17 cellular contexts compared by ENCODE assay signal in genomic region chr3:190552021-190552420, GRCh38. TPM values are rescaled to one million over a fixed set of nuclear protein-coding genes. Genes with fewer than 3 reads are reported as not detected.
DNase-seq lines count a peak whose midpoint lies in the region; ATAC-seq and TF ChIP-seq lines count a peak whose summit lies in the region.
"Had no signal": no experiment of that assay in that cellular context is flagged by ENCODE, and none has a peak within 500 bp of the region (broad histone marks: within the 10 kb centered on the region; RNA-seq: fewer than 3 reads in every experiment).

No MANE protein-coding gene starts in this region.

- H3K4me1 ChIP-seq in GM23338 (ENCODE audit: insufficient read depth) (peaks cover 23% of the 10 kb centered on the region), HUES6 (ENCODE audit: control insufficient read depth, insufficient read depth, low read length) (peaks cover 19% of the 10 kb centered on the region), endodermal cell (ENCODE audit: control insufficient read depth, insufficient read depth, low read length) (no peaks in the 10 kb centered on the region)
- H3K4me1 ChIP-seq: BE2C had no signal

- H3K9me3 Mint-ChIP-seq in GM23338 (peaks cover 20% of the 10 kb centered on the region), endodermal cell (peaks cover 2% of the 10 kb centered on the region), progenitor cell of endocrine pancreas (ENCODE audit: low read depth) (no peaks in the 10 kb centered on the region)

- H3K4me2 ChIP-seq in GM23338, result no peak overlapping the region

- H3K4me3 ChIP-seq in GM23338 (no peak overlapping the region), HUES6 (ENCODE audit: low read depth, low read length) (no peak overlapping the region), endodermal cell (ENCODE audit: low read length) (no peak overlapping the region)
- H3K4me3 ChIP-seq: HAP-1 had no signal

- H3F3A ChIP-seq in GM23338 (replicated peaks; ENCODE audit: low read depth), result no peaks in the 10 kb centered on the region

- no peaks in the 10 kb centered on the region for H3K27me3 ChIP-seq in GM23338 (ENCODE audit: insufficient read depth)
- no peaks in the 10 kb centered on the region for H3K27me3 ChIP-seq in HUES6 (ENCODE audit: control insufficient read depth, insufficient read depth, low read length)
- H3K27me3 ChIP-seq in endodermal cell (ENCODE audit: control insufficient read depth, insufficient read depth, low read length, poor library complexity, severe bottlenecking), result no peaks in the 10 kb centered on the region
- H3K27me3 ChIP-seq: BE2C had no signal

- H3K79me2 ChIP-seq in GM23338 (replicated peaks; ENCODE audit: insufficient read depth), result no peaks in the 10 kb centered on the region

- H3K27ac Mint-ChIP-seq in GM23338, result peak overlapping the region; percentile 98
- peak overlapping the region; percentile 98 for H3K27ac Mint-ChIP-seq in endodermal cell
- no peak overlapping the region for H3K27ac Mint-ChIP-seq in progenitor cell of endocrine pancreas
- H3K27ac Mint-ChIP-seq: CD4-positive, CD25-positive, alpha-beta regulatory T cell; CD8-positive, alpha-beta memory T cell had no signal

- no peak for TF ChIP-seq CTCF in GM23338 (conservative IDR thresholded peaks at IDR 0.05; ENCODE audit: low read depth in 2 of 2)
- TF ChIP-seq CTCF in endodermal cell (conservative IDR thresholded peaks at IDR 0.05), result no peak
- no peak for TF ChIP-seq CTCF in progenitor cell of endocrine pancreas (IDR thresholded peaks at IDR 0.05; ENCODE audit: unreplicated experiment)

- H3K4me3 Mint-ChIP-seq in GM23338, result peak overlapping the region; percentile 75; the same call in 2 of the 3 replicates
- H3K4me3 Mint-ChIP-seq in endodermal cell, result peak overlapping the region; percentile 72
- peak overlapping the region; percentile 42 for H3K4me3 Mint-ChIP-seq in progenitor cell of endocrine pancreas (ENCODE audit: low read depth)
- H3K4me3 Mint-ChIP-seq: CD4-positive, CD25-positive, alpha-beta regulatory T cell; CD8-positive, alpha-beta memory T cell had no signal

- H3K9ac ChIP-seq in HUES6 (ENCODE audit: low read length) (no peak overlapping the region), endodermal cell (ENCODE audit: extremely low read depth, low read length, poor library complexity, severe bottlenecking) (no peak overlapping the region)

- ATAC-seq in GM23338 (no peak), HG02623 (IDR thresholded peaks at IDR 0.05; ENCODE audit: unreplicated experiment) (no peak), GM19351 (IDR thresholded peaks at IDR 0.05; ENCODE audit: unreplicated experiment) (no peak)

- H2AFZ ChIP-seq in GM23338, result no peak overlapping the region

- no peaks in the 10 kb centered on the region for H3K9me2 ChIP-seq in GM23338 (ENCODE audit: insufficient read depth)

- H3K36me3 ChIP-seq in GM23338 (ENCODE audit: insufficient read depth) (peaks cover 7% of the 10 kb centered on the region; the same call in 1 of the 2 replicates), HUES6 (ENCODE audit: control insufficient read depth, insufficient read depth, low read length) (no peaks in the 10 kb centered on the region), endodermal cell (ENCODE audit: control insufficient read depth, insufficient read depth, low read length) (no peaks in the 10 kb centered on the region)
- H3K36me3 ChIP-seq: BE2C, HAP-1 had no signal

- DNase-seq in GM23338 (ENCODE audit: low spot score) (no peak), endodermal cell (no peak), progenitor cell of endocrine pancreas (ENCODE audit: low spot score, unreplicated experiment) (no peak), MV-4-11 (lab: John Stamatoyannopoulos, UW) (no peak)
- DNase-seq: ACHN; BE2C; C1 segment of cervical spinal cord; CD4-positive, CD25-positive, alpha-beta regulatory T cell; CD8-positive, alpha-beta memory T cell; COR-L47; DMS 273 treated with DMSO at 0.1 percent for 48 hours; Karpas-422; KBM-7 had no signal

- no peaks in the 10 kb centered on the region for H4K20me1 ChIP-seq in GM23338 (replicated peaks; ENCODE audit: insufficient read depth)

- H3K36me3 Mint-ChIP-seq in GM23338 (ENCODE audit: low read depth) (peaks cover 35% of the 10 kb centered on the region), endodermal cell (ENCODE audit: low read depth) (no peaks in the 10 kb centered on the region), progenitor cell of endocrine pancreas (ENCODE audit: insufficient read depth) (peaks cover 3% of the 10 kb centered on the region)

- peaks cover 36% of the 10 kb centered on the region for H3K4me1 Mint-ChIP-seq in GM23338
- peaks cover 16% of the 10 kb centered on the region for H3K4me1 Mint-ChIP-seq in endodermal cell
- H3K4me1 Mint-ChIP-seq in progenitor cell of endocrine pancreas (ENCODE audit: low read depth), result peaks cover 17% of the 10 kb centered on the region

- H3K27ac ChIP-seq in GM23338 (ENCODE audit: low read depth) (no peak overlapping the region; the same call in 1 of the 2 replicates), HUES6 (ENCODE audit: low read depth, low read length) (peak overlapping the region; percentile 93; the same call in 1 of the 2 replicates), endodermal cell (ENCODE audit: low read depth, low read length) (no peak overlapping the region)

- H3K9me3 ChIP-seq in HUES6 (ENCODE audit: control insufficient read depth, insufficient read depth, low read depth, low read length) (no peaks in the 10 kb centered on the region), endodermal cell (ENCODE audit: control insufficient read depth, low read length) (no peaks in the 10 kb centered on the region)
- H3K9me3 ChIP-seq: BE2C, HAP-1 had no signal

- H3K27me3 Mint-ChIP-seq in GM23338 (ENCODE audit: insufficient read depth, low read depth, poor library complexity) (peaks cover 8% of the 10 kb centered on the region), endodermal cell (ENCODE audit: insufficient read depth) (no peaks in the 10 kb centered on the region), progenitor cell of endocrine pancreas (no peaks in the 10 kb centered on the region)
- H3K27me3 Mint-ChIP-seq: CD4-positive, CD25-positive, alpha-beta regulatory T cell; CD8-positive, alpha-beta memory T cell had no signal

TF ChIP-seq in GM23338, 12 proteins besides CTCF, POLR2A, EP300 and RAD21 (continues in another document):
- TF ChIP-seq EZH2phosphoT487 (IDR thresholded peaks at IDR 0.05; ENCODE audit: unreplicated experiment) (no peak), STAT1 (IDR thresholded peaks at IDR 0.05; ENCODE audit: unreplicated experiment) (no peak), POLR2AphosphoS5 (IDR thresholded peaks at IDR 0.05; ENCODE audit: low read depth) (no peak), CREB1 (CRISPR knock-in tag; IDR thresholded peaks at IDR 0.05; ENCODE audit: low read depth) (no peak), EZH2 (IDR thresholded peaks at IDR 0.05; ENCODE audit: low read depth, unreplicated experiment) (no peak), JUNB (IDR thresholded peaks at IDR 0.05; ENCODE audit: unreplicated experiment) (no peak), REST (IDR thresholded peaks at IDR 0.05; ENCODE audit: unreplicated experiment) (no peak)

RNA-seq across cellular contexts. Expression of gene IL1RAP, which starts 38.1 kb away (rescaled TPM):
- 3.6 and 5.0 TPM in 2 replicates for total RNA-seq in GM23338 (2014; rRNA removed; shearing (Covaris generic))
- polyA plus RNA-seq in GM23338 (2016; fragmentation: Nextera tagmentation; extraction: Ambion mirVana), result 3.4 and 3.6 TPM in 2 replicates
- total RNA-seq in endodermal cell (1 to 10 TPM; 2.6 to 6.0 TPM), progenitor cell of endocrine pancreas (20.0 and 21.0 TPM in 2 replicates)
- 2.1 TPM for polyA plus RNA-seq in endodermal cell (2013, experiment 1 of 2)
- polyA plus RNA-seq in endodermal cell (2013, experiment 2 of 2), result 2.9 TPM
